In genomic region chr13:84121456-84121855, GRCh38 we compare ENCODE assay signal across 15 cellular contexts.
DNase-seq lines count a peak whose midpoint lies in the region; ATAC-seq, FAIRE-seq and TF ChIP-seq lines count a peak whose summit lies in the region.
"Had no signal": no experiment of that assay in that cellular context is flagged by ENCODE, and none has a peak within 500 bp of the region (broad histone marks: within the 10 kb centered on the region; RNA-seq: fewer than 3 reads in every experiment).

No MANE protein-coding gene starts in this region.

- H3K9me3 Mint-ChIP-seq in stimulated activated naive B cell treated with anti-CD40 and anti-IgM and Interleukin-4, amounts not matched to agents 10 μg/mL and 1 μg/mL and 100 μg/mL, for 72 hours, result no peaks in the 10 kb centered on the region

- H3K27ac Mint-ChIP-seq in stimulated activated naive B cell treated with anti-CD40 and anti-IgM and Interleukin-4, amounts not matched to agents 10 μg/mL and 1 μg/mL and 100 μg/mL, for 72 hours, result no peak overlapping the region
- H3K27ac Mint-ChIP-seq: activated CD8-positive, alpha-beta memory T cell treated with anti-CD3 and anti-CD28 coated beads, Interleukin-2, amount 10 ng/mL, durations not matched to agents 7 days and 5 days had no signal

- H3K36me3 ChIP-seq in bronchial epithelial cell (ENCODE audit: control insufficient read depth, insufficient read depth, low read length), result no peaks in the 10 kb centered on the region
- H3K36me3 ChIP-seq: heart left ventricle, thyroid gland had no signal

- TF ChIP-seq RAD21 in Ishikawa (IDR thresholded peaks at IDR 0.05; ENCODE audit: low read depth), result no peak

- no peak for TF ChIP-seq EP300 in Ishikawa (IDR thresholded peaks at IDR 0.05; ENCODE audit: borderline replicate concordance)

- H3K27me3 ChIP-seq in bronchial epithelial cell (ENCODE audit: control insufficient read depth, insufficient read depth, low read length), result no peaks in the 10 kb centered on the region
- H3K27me3 ChIP-seq: heart left ventricle, thyroid gland had no signal

- TF ChIP-seq CTCF in bronchial epithelial cell (IDR thresholded peaks at IDR 0.05; ENCODE audit: insufficient read depth, low read length, severe bottlenecking), result no peak

- H3K36me3 Mint-ChIP-seq in stimulated activated naive B cell treated with anti-CD40 and anti-IgM and Interleukin-4, amounts not matched to agents 10 μg/mL and 1 μg/mL and 100 μg/mL, for 72 hours, result no peaks in the 10 kb centered on the region
- H3K36me3 Mint-ChIP-seq: activated CD8-positive, alpha-beta memory T cell treated with anti-CD3 and anti-CD28 coated beads, Interleukin-2, amount 10 ng/mL, durations not matched to agents 7 days and 5 days had no signal

- peak; percentile 9 for DNase-seq in COR-L47 (lab: John Stamatoyannopoulos, UW)
- DNase-seq in bronchial epithelial cell (ENCODE audit: low read depth), result peak; percentile 50
- DNase-seq in myocyte (ENCODE audit: low read depth), result peak; percentile 64
- no peak for DNase-seq in T-helper 2 cell
- no peak for DNase-seq in activated CD4-positive, alpha-beta T cell treated with anti-CD3 and anti-CD28 coated beads for 1 hour
- no peak for DNase-seq in stimulated activated naive B cell treated with anti-CD40 and anti-IgM and Interleukin-4, amounts not matched to agents 10 μg/mL and 1 μg/mL and 100 μg/mL, for 72 hours
- DNase-seq in HuH-7.5 (ENCODE audit: low spot score), result no peak
- DNase-seq: activated CD8-positive, alpha-beta memory T cell treated with anti-CD3 and anti-CD28 coated beads, Interleukin-2, amount 10 ng/mL, durations not matched to agents 7 days and 5 days; activated naive CD4-positive, alpha-beta T cell treated with Interleukin-2 at 50 U/mL for 16 hours; central memory CD4-positive, alpha-beta T cell; heart left ventricle; NCI-H2227 treated with DMSO at 0.1 percent for 48 hours; thyroid gland had no signal

- H3K4me1 Mint-ChIP-seq in stimulated activated naive B cell treated with anti-CD40 and anti-IgM and Interleukin-4, amounts not matched to agents 10 μg/mL and 1 μg/mL and 100 μg/mL, for 72 hours, result no peaks in the 10 kb centered on the region

- no peak overlapping the region for H3K4me3 Mint-ChIP-seq in stimulated activated naive B cell treated with anti-CD40 and anti-IgM and Interleukin-4, amounts not matched to agents 10 μg/mL and 1 μg/mL and 100 μg/mL, for 72 hours
- H3K4me3 Mint-ChIP-seq: activated CD8-positive, alpha-beta memory T cell treated with anti-CD3 and anti-CD28 coated beads, Interleukin-2, amount 10 ng/mL, durations not matched to agents 7 days and 5 days had no signal

- H3K27me3 Mint-ChIP-seq in stimulated activated naive B cell treated with anti-CD40 and anti-IgM and Interleukin-4, amounts not matched to agents 10 μg/mL and 1 μg/mL and 100 μg/mL, for 72 hours, result no peaks in the 10 kb centered on the region
- H3K27me3 Mint-ChIP-seq: activated CD8-positive, alpha-beta memory T cell treated with anti-CD3 and anti-CD28 coated beads, Interleukin-2, amount 10 ng/mL, durations not matched to agents 7 days and 5 days had no signal

- FAIRE-seq in bronchial epithelial cell (lab: Jason Lieb, UNC), result no peak
- FAIRE-seq: GM12892 had no signal

- H3K4me3 ChIP-seq in bronchial epithelial cell (ENCODE audit: low read depth, low read length), result no peak overlapping the region
- H3K4me3 ChIP-seq: heart left ventricle, thyroid gland had no signal

- ATAC-seq in stimulated activated naive B cell treated with anti-CD40 and anti-IgM and Interleukin-4, amounts not matched to agents 10 μg/mL and 1 μg/mL and 100 μg/mL, for 72 hours (replicated peaks), result no peak
- ATAC-seq: activated CD8-positive, alpha-beta memory T cell treated with anti-CD3 and anti-CD28 coated beads, Interleukin-2, amount 10 ng/mL, durations not matched to agents 7 days and 5 days; heart left ventricle had no signal

TF ChIP-seq in Ishikawa, 13 proteins besides CTCF, POLR2A, EP300 and RAD21:
- TF ChIP-seq ZBTB7A (IDR thresholded peaks at IDR 0.05; ENCODE audit: low read depth) (no peak), YY1 (IDR thresholded peaks at IDR 0.05; ENCODE audit: low read depth) (no peak), CEBPB (IDR thresholded peaks at IDR 0.05) (no peak), CREB1 (IDR thresholded peaks at IDR 0.05; ENCODE audit: low read depth) (no peak), REST (IDR thresholded peaks at IDR 0.05; ENCODE audit: low read depth) (0 out of 2 replicates have a peak, but pooled peaks have one; percentile 7), USF1 (IDR thresholded peaks at IDR 0.05) (no peak), TAF1 (IDR thresholded peaks at IDR 0.05; ENCODE audit: low read depth) (no peak), TCF12 (IDR thresholded peaks at IDR 0.05; ENCODE audit: low read depth) (no peak)
TF ChIP-seq in Ishikawa: peak in this region for 1.

Comparison
In these comparisons a context has a peak if more than half of its experiments do, and no peak if none do; other contexts are left out.
1. DNase-seq: peak in COR-L47 (single experiment), bronchial epithelial cell (single experiment) and myocyte (single experiment); none in T-helper 2 cell (0 of 5), activated CD4-positive, alpha-beta T cell treated with anti-CD3 and anti-CD28 coated beads for 1 hour (single experiment), stimulated activated naive B cell treated with anti-CD40 and anti-IgM and Interleukin-4, amounts not matched to agents 10 μg/mL and 1 μg/mL and 100 μg/mL, for 72 hours (single experiment) and HuH-7.5 (single experiment).